ENCODE assay signal across 16 cellular contexts in genomic region chr2:71939588-71940535, GRCh38.
DNase-seq lines count a peak whose midpoint lies in the region; ATAC-seq and TF ChIP-seq lines count a peak whose summit lies in the region.
"Had no signal": no experiment of that assay in that cellular context is flagged by ENCODE, and none has a peak within 500 bp of the region (broad histone marks: within the 10 kb centered on the region; RNA-seq: fewer than 3 reads in every experiment).

No MANE protein-coding gene starts in this region.

- no peaks in the 10 kb centered on the region for H3K9me3 ChIP-seq in prostate gland
- H3K9me3 ChIP-seq: gastroesophageal sphincter had no signal

- no peaks in the 10 kb centered on the region for H3K27me3 ChIP-seq in prostate gland (replicated peaks; ENCODE audit: insufficient read depth)

- H3K4me3 ChIP-seq in prostate gland = no peak overlapping the region
- H3K4me3 ChIP-seq: gastroesophageal sphincter had no signal

- no peak for TF ChIP-seq POLR2A in prostate gland (IDR thresholded peaks at IDR 0.05)

- TF ChIP-seq CTCF in prostate gland (IDR thresholded peaks at IDR 0.05) = no peak

- DNase-seq in stimulated activated naive CD8-positive, alpha-beta T cell treated with anti-CD3 and anti-CD28 coated beads, Interleukin-15, amount 100 ng/mL, for 72 hours = no peak
- no peak for DNase-seq in stimulated activated naive CD8-positive, alpha-beta T cell treated with anti-CD3 and anti-CD28 coated beads, Interleukin-15, Interleukin-2, amounts not matched to agents 100 U/mL and 50 U/mL, for 24 hours
- DNase-seq in Right ventricle myocardium superior = peak; percentile 79
- peak; percentile 2 for DNase-seq in prostate gland (ENCODE audit: low spot score)
- no peak for DNase-seq in NCI-H1930 (lab: John Stamatoyannopoulos, UW)
- no peak for DNase-seq in iPS-NIHi7 (ENCODE audit: extremely low spot score)
- DNase-seq: activated CD4-positive, CD25-positive, alpha-beta regulatory T cell; activated naive CD4-positive, alpha-beta T cell treated with anti-CD3 and anti-CD28 coated beads, Interleukin-2, amount 10 ng/mL, durations not matched to agents 7 days and 5 days; immature natural killer cell; NCI-H2081 treated with DMSO at 0.1 percent for 48 hours; NCI-H748 treated with DMSO at 0.1 percent for 48 hours; occipital lobe had no signal

- peak overlapping the region in 1 of 2 donors; percentile 38 for H3K27ac Mint-ChIP-seq in stimulated activated naive CD8-positive, alpha-beta T cell treated with anti-CD3 and anti-CD28 coated beads, Interleukin-15, amount 100 ng/mL, for 72 hours
- H3K27ac Mint-ChIP-seq: activated naive CD4-positive, alpha-beta T cell treated with anti-CD3 and anti-CD28 coated beads, Interleukin-2, amount 10 ng/mL, durations not matched to agents 7 days and 5 days; immature natural killer cell; mesothelial cell of epicardium had no signal

- WGBS in prostate gland = 80% methylated on average over 13 of the region's 13 CpGs

- no peaks in the 10 kb centered on the region for H3K4me1 ChIP-seq in prostate gland (replicated peaks)

- intact Hi-C loops in Right ventricle myocardium superior (cut with DNase I) = no loop called here
- intact Hi-C loops in prostate gland (cut with DNase I) = no loop called here

- H3K27ac ChIP-seq in prostate gland = no peak overlapping the region
- H3K27ac ChIP-seq: gastroesophageal sphincter had no signal

- H3K9me3 Mint-ChIP-seq in stimulated activated naive CD8-positive, alpha-beta T cell treated with anti-CD3 and anti-CD28 coated beads, Interleukin-15, amount 100 ng/mL, for 72 hours = no peaks in the 10 kb centered on the region
- H3K9me3 Mint-ChIP-seq: activated naive CD4-positive, alpha-beta T cell treated with anti-CD3 and anti-CD28 coated beads, Interleukin-2, amount 10 ng/mL, durations not matched to agents 7 days and 5 days; mesothelial cell of epicardium had no signal

- H3K36me3 ChIP-seq in prostate gland = no peaks in the 10 kb centered on the region
- H3K36me3 ChIP-seq: gastroesophageal sphincter had no signal

- no peak overlapping the region for H3K4me3 Mint-ChIP-seq in stimulated activated naive CD8-positive, alpha-beta T cell treated with anti-CD3 and anti-CD28 coated beads, Interleukin-15, amount 100 ng/mL, for 72 hours
- H3K4me3 Mint-ChIP-seq: activated naive CD4-positive, alpha-beta T cell treated with anti-CD3 and anti-CD28 coated beads, Interleukin-2, amount 10 ng/mL, durations not matched to agents 7 days and 5 days; immature natural killer cell; mesothelial cell of epicardium had no signal

- no peaks in the 10 kb centered on the region for H3K4me1 Mint-ChIP-seq in stimulated activated naive CD8-positive, alpha-beta T cell treated with anti-CD3 and anti-CD28 coated beads, Interleukin-15, amount 100 ng/mL, for 72 hours
- H3K4me1 Mint-ChIP-seq: activated naive CD4-positive, alpha-beta T cell treated with anti-CD3 and anti-CD28 coated beads, Interleukin-2, amount 10 ng/mL, durations not matched to agents 7 days and 5 days; immature natural killer cell had no signal

- peak; percentile 28 for ATAC-seq in stimulated activated naive CD8-positive, alpha-beta T cell treated with anti-CD3 and anti-CD28 coated beads, Interleukin-15, amount 100 ng/mL, for 72 hours
- ATAC-seq in stimulated activated naive CD8-positive, alpha-beta T cell treated with anti-CD3 and anti-CD28 coated beads, Interleukin-15, Interleukin-2, amounts not matched to agents 100 U/mL and 50 U/mL, for 24 hours = no peak
- ATAC-seq in Right ventricle myocardium superior (ENCODE audit: poor library complexity) (peak; percentile 57), HG03469 (IDR thresholded peaks at IDR 0.05; ENCODE audit: unreplicated experiment) (no peak), GM18511 (IDR thresholded peaks at IDR 0.05; ENCODE audit: unreplicated experiment) (no peak)
- ATAC-seq: gastroesophageal sphincter had no signal

- H3K27me3 Mint-ChIP-seq in stimulated activated naive CD8-positive, alpha-beta T cell treated with anti-CD3 and anti-CD28 coated beads, Interleukin-15, amount 100 ng/mL, for 72 hours = peaks cover 29% of the 10 kb centered on the region
- H3K27me3 Mint-ChIP-seq: activated naive CD4-positive, alpha-beta T cell treated with anti-CD3 and anti-CD28 coated beads, Interleukin-2, amount 10 ng/mL, durations not matched to agents 7 days and 5 days had no signal

Comparison
In these comparisons a context has a peak if more than half of its experiments do, and no peak if none do; other contexts are left out.
1. ATAC-seq: peak in stimulated activated naive CD8-positive, alpha-beta T cell treated with anti-CD3 and anti-CD28 coated beads, Interleukin-15, amount 100 ng/mL, for 72 hours (single experiment) and Right ventricle myocardium superior (single experiment); none in stimulated activated naive CD8-positive, alpha-beta T cell treated with anti-CD3 and anti-CD28 coated beads, Interleukin-15, Interleukin-2, amounts not matched to agents 100 U/mL and 50 U/mL, for 24 hours (single experiment), HG03469 (single experiment) and GM18511 (single experiment).
2. DNase-seq: peak in Right ventricle myocardium superior (single experiment) and prostate gland (single experiment); none in stimulated activated naive CD8-positive, alpha-beta T cell treated with anti-CD3 and anti-CD28 coated beads, Interleukin-15, amount 100 ng/mL, for 72 hours (0 of 2), stimulated activated naive CD8-positive, alpha-beta T cell treated with anti-CD3 and anti-CD28 coated beads, Interleukin-15, Interleukin-2, amounts not matched to agents 100 U/mL and 50 U/mL, for 24 hours (single experiment), NCI-H1930 (0 of 2) and iPS-NIHi7 (single experiment).